In genomic region chr9:5621327-5621726, GRCh38 we compare ENCODE assay signal across 10 cellular contexts. TPM values are rescaled to one million over a fixed set of nuclear protein-coding genes. Genes with fewer than 3 reads are reported as not detected.
DNase-seq lines count a peak whose midpoint lies in the region; ATAC-seq and TF ChIP-seq lines count a peak whose summit lies in the region.
"Had no signal": no experiment of that assay in that cellular context is flagged by ENCODE, and none has a peak within 500 bp of the region (broad histone marks: within the 10 kb centered on the region; RNA-seq: fewer than 3 reads in every experiment).

No MANE protein-coding gene starts in this region.

- H3K36me3 Mint-ChIP-seq in activated naive CD4-positive, alpha-beta T cell treated with anti-CD3 and anti-CD28 coated beads, Interleukin-2, amount 50 U/mL, for 72 hours: peaks cover 0 to 13% of the 10 kb centered on the region in 2 donors

- H3K27ac Mint-ChIP-seq in activated naive CD4-positive, alpha-beta T cell treated with anti-CD3 and anti-CD28 coated beads, Interleukin-2, amount 50 U/mL, for 72 hours: no peak overlapping the region

- no peak overlapping the region for H3K4me3 ChIP-seq in fibroblast of pulmonary artery (replicated peaks; ENCODE audit: low read depth, low read length)
- H3K4me3 ChIP-seq: coronary artery, suprapubic skin had no signal

- peak; percentile 23 to 46 for ATAC-seq in activated naive CD4-positive, alpha-beta T cell treated with anti-CD3 and anti-CD28 coated beads, Interleukin-2, amount 50 U/mL, for 72 hours

- TF ChIP-seq CTCF in fibroblast of pulmonary artery (IDR thresholded peaks at IDR 0.05; ENCODE audit: low read length, missing control alignments): no peak

- DNase-seq in activated naive CD4-positive, alpha-beta T cell treated with anti-CD3 and anti-CD28 coated beads, Interleukin-2, amount 50 U/mL, for 72 hours (ENCODE audit: low spot score in 2 of 2): no peak
- no peak for DNase-seq in activated naive CD4-positive, alpha-beta T cell treated with Interleukin-2 at 50 U/mL for 16 hours
- DNase-seq in RPMI7951 (ENCODE audit: low read depth) (peak; percentile 49), fibroblast of pulmonary artery (ENCODE audit: low read depth) (peak; percentile 66), stromal cell of bone marrow (ENCODE audit: low read depth) (peak; percentile 6), hippocampal formation (lab: John Stamatoyannopoulos, UW) (no peak), NCI-H2081 treated with DMSO at 0.1 percent for 48 hours (lab: John Stamatoyannopoulos, UW) (no peak), activated gamma-delta T cell treated with Interleukin-2 at 50 U/mL for 16 hours (no peak)

- no peaks in the 10 kb centered on the region for H3K9me3 Mint-ChIP-seq in activated naive CD4-positive, alpha-beta T cell treated with anti-CD3 and anti-CD28 coated beads, Interleukin-2, amount 50 U/mL, for 72 hours

RNA-seq across cellular contexts. Expression of gene RIC1, which starts 7.6 kb away (rescaled TPM):
- total RNA-seq in activated naive CD4-positive, alpha-beta T cell treated with anti-CD3 and anti-CD28 coated beads, Interleukin-2, amount 50 U/mL, for 72 hours: 10 to 100 TPM; 25.6 to 26.7 TPM
- total RNA-seq in RPMI7951 (2014; rRNA removed; shearing (Covaris generic)): 20.6 and 23.3 TPM in 2 replicates

Comparison
In these comparisons a context has a peak if more than half of its experiments do, and no peak if none do; other contexts are left out.
1. DNase-seq: peak in RPMI7951 (single experiment), fibroblast of pulmonary artery (single experiment) and stromal cell of bone marrow (single experiment); none in activated naive CD4-positive, alpha-beta T cell treated with anti-CD3 and anti-CD28 coated beads, Interleukin-2, amount 50 U/mL, for 72 hours (0 of 2), activated naive CD4-positive, alpha-beta T cell treated with Interleukin-2 at 50 U/mL for 16 hours (single experiment), hippocampal formation (0 of 2), NCI-H2081 treated with DMSO at 0.1 percent for 48 hours (single experiment) and activated gamma-delta T cell treated with Interleukin-2 at 50 U/mL for 16 hours (single experiment).